Comparison of ENCODE assay signal across 3 cellular contexts in the genomic region with DNA sequence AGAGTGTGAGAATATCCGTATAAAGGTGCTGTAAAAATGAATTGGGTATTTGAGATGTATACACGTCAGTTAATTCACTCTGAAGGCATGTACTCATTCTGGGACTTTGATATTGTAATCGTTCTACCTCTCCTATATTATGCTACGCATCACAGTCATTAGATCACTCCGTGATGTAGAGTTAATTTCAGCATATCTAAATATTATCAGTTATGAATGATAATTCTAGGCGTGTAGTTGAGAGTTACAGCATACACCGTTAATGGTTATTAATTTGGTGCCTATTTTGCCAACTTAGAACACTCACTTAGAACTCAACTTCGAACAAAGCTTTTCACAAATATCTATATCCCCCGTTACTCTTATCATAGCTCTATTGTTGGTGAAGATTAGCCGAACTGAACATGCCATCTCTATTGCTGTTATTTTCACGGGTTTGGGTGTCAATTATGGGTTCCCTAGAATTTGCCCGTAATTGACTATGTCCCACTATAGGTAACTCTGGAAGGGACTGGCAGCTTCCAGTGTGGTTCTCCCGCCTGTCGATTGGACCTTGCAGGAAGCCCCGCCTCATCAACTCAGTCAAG.
TF ChIP-seq lines count a peak whose summit lies in the region.

No MANE protein-coding gene starts in this region.

TF ChIP-seq in GM12891, 5 proteins besides CTCF, POLR2A, EP300 and RAD21:
- TF ChIP-seq TAF1 (IDR thresholded peaks at IDR 0.05; ENCODE audit: low read depth, low read length) (no peak), POLR2AphosphoS5 (IDR thresholded peaks at IDR 0.05; ENCODE audit: low read depth, low read length) (no peak)

TF ChIP-seq in GM12878, 131 proteins besides CTCF, POLR2A, EP300 and RAD21:
- TF ChIP-seq, protein P1, sequence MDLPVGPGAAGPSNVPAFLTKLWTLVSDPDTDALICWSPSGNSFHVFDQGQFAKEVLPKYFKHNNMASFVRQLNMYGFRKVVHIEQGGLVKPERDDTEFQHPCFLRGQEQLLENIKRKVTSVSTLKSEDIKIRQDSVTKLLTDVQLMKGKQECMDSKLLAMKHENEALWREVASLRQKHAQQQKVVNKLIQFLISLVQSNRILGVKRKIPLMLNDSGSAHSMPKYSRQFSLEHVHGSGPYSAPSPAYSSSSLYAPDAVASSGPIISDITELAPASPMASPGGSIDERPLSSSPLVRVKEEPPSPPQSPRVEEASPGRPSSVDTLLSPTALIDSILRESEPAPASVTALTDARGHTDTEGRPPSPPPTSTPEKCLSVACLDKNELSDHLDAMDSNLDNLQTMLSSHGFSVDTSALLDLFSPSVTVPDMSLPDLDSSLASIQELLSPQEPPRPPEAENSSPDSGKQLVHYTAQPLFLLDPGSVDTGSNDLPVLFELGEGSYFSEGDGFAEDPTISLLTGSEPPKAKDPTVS (IDR thresholded peaks at IDR 0.05; ENCODE audit: low read depth, low read length), result peak; percentile 82
- TF ChIP-seq CHD2 (IDR thresholded peaks at IDR 0.05; ENCODE audit: borderline replicate concordance, low read depth, low read length) (0 out of 2 replicates have a peak, but pooled peaks have one; percentile 46), IKZF1 (conservative IDR thresholded peaks at IDR 0.05) (peak; percentile 8; the same call in 1 of the 2 replicates), IKZF2 (IDR thresholded peaks at IDR 0.05) (peak in 1 of 2 experiments; percentile 47; a peak in 3 of 4 replicates), MTA3 (IDR thresholded peaks at IDR 0.05; ENCODE audit: borderline replicate concordance, low read length) (no peak)
- TF ChIP-seq, protein P2, sequence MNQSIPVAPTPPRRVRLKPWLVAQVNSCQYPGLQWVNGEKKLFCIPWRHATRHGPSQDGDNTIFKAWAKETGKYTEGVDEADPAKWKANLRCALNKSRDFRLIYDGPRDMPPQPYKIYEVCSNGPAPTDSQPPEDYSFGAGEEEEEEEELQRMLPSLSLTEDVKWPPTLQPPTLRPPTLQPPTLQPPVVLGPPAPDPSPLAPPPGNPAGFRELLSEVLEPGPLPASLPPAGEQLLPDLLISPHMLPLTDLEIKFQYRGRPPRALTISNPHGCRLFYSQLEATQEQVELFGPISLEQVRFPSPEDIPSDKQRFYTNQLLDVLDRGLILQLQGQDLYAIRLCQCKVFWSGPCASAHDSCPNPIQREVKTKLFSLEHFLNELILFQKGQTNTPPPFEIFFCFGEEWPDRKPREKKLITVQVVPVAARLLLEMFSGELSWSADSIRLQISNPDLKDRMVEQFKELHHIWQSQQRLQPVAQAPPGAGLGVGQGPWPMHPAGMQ (IDR thresholded peaks at IDR 0.05; ENCODE audit: borderline replicate concordance), result no peak
- TF ChIP-seq, protein P3, sequence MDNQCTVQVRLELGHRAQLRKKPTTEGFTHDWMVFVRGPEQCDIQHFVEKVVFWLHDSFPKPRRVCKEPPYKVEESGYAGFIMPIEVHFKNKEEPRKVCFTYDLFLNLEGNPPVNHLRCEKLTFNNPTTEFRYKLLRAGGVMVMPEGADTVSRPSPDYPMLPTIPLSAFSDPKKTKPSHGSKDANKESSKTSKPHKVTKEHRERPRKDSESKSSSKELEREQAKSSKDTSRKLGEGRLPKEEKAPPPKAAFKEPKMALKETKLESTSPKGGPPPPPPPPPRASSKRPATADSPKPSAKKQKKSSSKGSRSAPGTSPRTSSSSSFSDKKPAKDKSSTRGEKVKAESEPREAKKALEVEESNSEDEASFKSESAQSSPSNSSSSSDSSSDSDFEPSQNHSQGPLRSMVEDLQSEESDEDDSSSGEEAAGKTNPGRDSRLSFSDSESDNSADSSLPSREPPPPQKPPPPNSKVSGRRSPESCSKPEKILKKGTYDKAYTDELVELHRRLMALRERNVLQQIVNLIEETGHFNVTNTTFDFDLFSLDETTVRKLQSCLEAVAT (IDR thresholded peaks at IDR 0.05), result peak; percentile 56; the same call in 1 of the 2 replicates

TF ChIP-seq in HepG2, 621 proteins besides CTCF, POLR2A, EP300 and RAD21:
- TF ChIP-seq TBX3 (IDR thresholded peaks at IDR 0.05; ENCODE audit: borderline replicate concordance), result peak; percentile 66; the same call in 1 of the 2 replicates
- TF ChIP-seq NFYC (CRISPR knock-in tag; IDR thresholded peaks at IDR 0.05), result peak; percentile 86
- TF ChIP-seq KLF15 (CRISPR knock-in tag; IDR thresholded peaks at IDR 0.05; ENCODE audit: borderline replicate concordance), result no peak
- TF ChIP-seq ZNF292 (CRISPR knock-in tag; IDR thresholded peaks at IDR 0.05; ENCODE audit: borderline replicate concordance, low read depth), result 0 out of 2 replicates have a peak, but pooled peaks have one; percentile 26
- no peak for TF ChIP-seq SOX6 (IDR thresholded peaks at IDR 0.05)
- TF ChIP-seq SOX6 (CRISPR knock-in tag; IDR thresholded peaks at IDR 0.05), result peak; percentile 18; the same call in 1 of the 2 replicates
- peak; percentile 61; the same call in 1 of the 2 replicates for TF ChIP-seq TBX2 (CRISPR knock-in tag; IDR thresholded peaks at IDR 0.05; ENCODE audit: borderline replicate concordance)
- TF ChIP-seq ZNF776 (CRISPR knock-in tag; IDR thresholded peaks at IDR 0.05), result 0 out of 2 replicates have a peak, but pooled peaks have one; percentile 14
- TF ChIP-seq MAZ (IDR thresholded peaks at IDR 0.05; ENCODE audit: borderline replicate concordance, low read depth, low read length), result no peak
- TF ChIP-seq MAZ (CRISPR knock-in tag; IDR thresholded peaks at IDR 0.05; ENCODE audit: low read depth), result peak; percentile 5; the same call in 1 of the 2 replicates
- TF ChIP-seq MATR3 (CRISPR knock-in tag; IDR thresholded peaks at IDR 0.05), result no peak
- 0 out of 2 replicates have a peak, but pooled peaks have one; percentile 30 for TF ChIP-seq ZBTB21 (CRISPR knock-in tag; IDR thresholded peaks at IDR 0.05)
- TF ChIP-seq, protein P4, sequence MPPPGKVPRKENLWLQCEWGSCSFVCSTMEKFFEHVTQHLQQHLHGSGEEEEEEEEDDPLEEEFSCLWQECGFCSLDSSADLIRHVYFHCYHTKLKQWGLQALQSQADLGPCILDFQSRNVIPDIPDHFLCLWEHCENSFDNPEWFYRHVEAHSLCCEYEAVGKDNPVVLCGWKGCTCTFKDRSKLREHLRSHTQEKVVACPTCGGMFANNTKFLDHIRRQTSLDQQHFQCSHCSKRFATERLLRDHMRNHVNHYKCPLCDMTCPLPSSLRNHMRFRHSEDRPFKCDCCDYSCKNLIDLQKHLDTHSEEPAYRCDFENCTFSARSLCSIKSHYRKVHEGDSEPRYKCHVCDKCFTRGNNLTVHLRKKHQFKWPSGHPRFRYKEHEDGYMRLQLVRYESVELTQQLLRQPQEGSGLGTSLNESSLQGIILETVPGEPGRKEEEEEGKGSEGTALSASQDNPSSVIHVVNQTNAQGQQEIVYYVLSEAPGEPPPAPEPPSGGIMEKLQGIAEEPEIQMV (CRISPR knock-in tag; IDR thresholded peaks at IDR 0.05; ENCODE audit: low read depth), result 0 out of 2 replicates have a peak, but pooled peaks have one; percentile 29
- TF ChIP-seq, protein P5, sequence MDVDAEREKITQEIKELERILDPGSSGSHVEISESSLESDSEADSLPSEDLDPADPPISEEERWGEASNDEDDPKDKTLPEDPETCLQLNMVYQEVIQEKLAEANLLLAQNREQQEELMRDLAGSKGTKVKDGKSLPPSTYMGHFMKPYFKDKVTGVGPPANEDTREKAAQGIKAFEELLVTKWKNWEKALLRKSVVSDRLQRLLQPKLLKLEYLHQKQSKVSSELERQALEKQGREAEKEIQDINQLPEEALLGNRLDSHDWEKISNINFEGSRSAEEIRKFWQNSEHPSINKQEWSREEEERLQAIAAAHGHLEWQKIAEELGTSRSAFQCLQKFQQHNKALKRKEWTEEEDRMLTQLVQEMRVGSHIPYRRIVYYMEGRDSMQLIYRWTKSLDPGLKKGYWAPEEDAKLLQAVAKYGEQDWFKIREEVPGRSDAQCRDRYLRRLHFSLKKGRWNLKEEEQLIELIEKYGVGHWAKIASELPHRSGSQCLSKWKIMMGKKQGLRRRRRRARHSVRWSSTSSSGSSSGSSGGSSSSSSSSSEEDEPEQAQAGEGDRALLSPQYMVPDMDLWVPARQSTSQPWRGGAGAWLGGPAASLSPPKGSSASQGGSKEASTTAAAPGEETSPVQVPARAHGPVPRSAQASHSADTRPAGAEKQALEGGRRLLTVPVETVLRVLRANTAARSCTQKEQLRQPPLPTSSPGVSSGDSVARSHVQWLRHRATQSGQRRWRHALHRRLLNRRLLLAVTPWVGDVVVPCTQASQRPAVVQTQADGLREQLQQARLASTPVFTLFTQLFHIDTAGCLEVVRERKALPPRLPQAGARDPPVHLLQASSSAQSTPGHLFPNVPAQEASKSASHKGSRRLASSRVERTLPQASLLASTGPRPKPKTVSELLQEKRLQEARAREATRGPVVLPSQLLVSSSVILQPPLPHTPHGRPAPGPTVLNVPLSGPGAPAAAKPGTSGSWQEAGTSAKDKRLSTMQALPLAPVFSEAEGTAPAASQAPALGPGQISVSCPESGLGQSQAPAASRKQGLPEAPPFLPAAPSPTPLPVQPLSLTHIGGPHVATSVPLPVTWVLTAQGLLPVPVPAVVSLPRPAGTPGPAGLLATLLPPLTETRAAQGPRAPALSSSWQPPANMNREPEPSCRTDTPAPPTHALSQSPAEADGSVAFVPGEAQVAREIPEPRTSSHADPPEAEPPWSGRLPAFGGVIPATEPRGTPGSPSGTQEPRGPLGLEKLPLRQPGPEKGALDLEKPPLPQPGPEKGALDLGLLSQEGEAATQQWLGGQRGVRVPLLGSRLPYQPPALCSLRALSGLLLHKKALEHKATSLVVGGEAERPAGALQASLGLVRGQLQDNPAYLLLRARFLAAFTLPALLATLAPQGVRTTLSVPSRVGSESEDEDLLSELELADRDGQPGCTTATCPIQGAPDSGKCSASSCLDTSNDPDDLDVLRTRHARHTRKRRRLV (CRISPR knock-in tag; IDR thresholded peaks at IDR 0.05), result peak; percentile 52; the same call in 1 of the 2 replicates
- no peak for TF ChIP-seq ZNF24 (IDR thresholded peaks at IDR 0.05)
- TF ChIP-seq ZNF660 (CRISPR knock-in tag; IDR thresholded peaks at IDR 0.05; ENCODE audit: borderline replicate concordance, low read depth), result no peak
- TF ChIP-seq, protein P6, sequence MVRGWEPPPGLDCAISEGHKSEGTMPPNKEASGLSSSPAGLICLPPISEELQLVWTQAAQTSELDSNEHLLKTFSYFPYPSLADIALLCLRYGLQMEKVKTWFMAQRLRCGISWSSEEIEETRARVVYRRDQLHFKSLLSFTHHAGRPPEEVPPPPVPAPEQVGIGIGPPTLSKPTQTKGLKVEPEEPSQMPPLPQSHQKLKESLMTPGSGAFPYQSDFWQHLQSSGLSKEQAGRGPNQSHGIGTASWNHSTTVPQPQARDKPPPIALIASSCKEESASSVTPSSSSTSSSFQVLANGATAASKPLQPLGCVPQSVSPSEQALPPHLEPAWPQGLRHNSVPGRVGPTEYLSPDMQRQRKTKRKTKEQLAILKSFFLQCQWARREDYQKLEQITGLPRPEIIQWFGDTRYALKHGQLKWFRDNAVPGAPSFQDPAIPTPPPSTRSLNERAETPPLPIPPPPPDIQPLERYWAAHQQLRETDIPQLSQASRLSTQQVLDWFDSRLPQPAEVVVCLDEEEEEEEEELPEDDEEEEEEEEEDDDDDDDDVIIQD (CRISPR knock-in tag; IDR thresholded peaks at IDR 0.05; ENCODE audit: low read depth), result no peak
- no peak for TF ChIP-seq ZNF333 (CRISPR knock-in tag; IDR thresholded peaks at IDR 0.05; ENCODE audit: borderline replicate concordance)
- 0 out of 2 replicates have a peak, but pooled peaks have one; percentile 34 for TF ChIP-seq PITX1 (CRISPR knock-in tag; IDR thresholded peaks at IDR 0.05)
- no peak for TF ChIP-seq ZNF547 (CRISPR knock-in tag; IDR thresholded peaks at IDR 0.05)
